In the genomic region with DNA sequence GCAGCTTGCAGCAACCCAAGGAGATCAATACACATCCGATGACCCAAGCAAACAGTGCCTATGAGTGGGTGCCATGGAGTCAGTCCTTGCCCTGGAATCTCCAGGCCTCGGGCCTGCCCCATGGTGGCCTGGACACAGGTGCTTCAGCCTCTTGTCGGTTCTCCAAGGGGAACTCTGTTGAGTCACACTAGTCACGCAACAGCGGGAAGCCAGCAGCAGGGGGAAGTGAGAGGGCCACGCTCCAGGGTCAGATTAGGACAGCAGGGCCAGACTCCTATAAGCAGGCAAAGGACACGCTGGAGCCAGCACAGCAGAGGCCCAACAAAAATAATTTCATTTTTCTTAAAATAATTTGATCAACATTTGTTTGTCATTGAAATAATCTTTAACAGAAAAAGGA, we compare ENCODE assay signal across 1 cellular context.
A peak's percentile ranks its signal among the peaks of the same experiment; 100 is the strongest.
TF ChIP-seq lines count a peak whose summit lies in the region.

No MANE protein-coding gene starts in this region.

TF ChIP-seq in HepG2, 621 proteins besides CTCF, POLR2A, EP300 and RAD21 (continued from another document and continues in another):
- TF ChIP-seq, protein P1, sequence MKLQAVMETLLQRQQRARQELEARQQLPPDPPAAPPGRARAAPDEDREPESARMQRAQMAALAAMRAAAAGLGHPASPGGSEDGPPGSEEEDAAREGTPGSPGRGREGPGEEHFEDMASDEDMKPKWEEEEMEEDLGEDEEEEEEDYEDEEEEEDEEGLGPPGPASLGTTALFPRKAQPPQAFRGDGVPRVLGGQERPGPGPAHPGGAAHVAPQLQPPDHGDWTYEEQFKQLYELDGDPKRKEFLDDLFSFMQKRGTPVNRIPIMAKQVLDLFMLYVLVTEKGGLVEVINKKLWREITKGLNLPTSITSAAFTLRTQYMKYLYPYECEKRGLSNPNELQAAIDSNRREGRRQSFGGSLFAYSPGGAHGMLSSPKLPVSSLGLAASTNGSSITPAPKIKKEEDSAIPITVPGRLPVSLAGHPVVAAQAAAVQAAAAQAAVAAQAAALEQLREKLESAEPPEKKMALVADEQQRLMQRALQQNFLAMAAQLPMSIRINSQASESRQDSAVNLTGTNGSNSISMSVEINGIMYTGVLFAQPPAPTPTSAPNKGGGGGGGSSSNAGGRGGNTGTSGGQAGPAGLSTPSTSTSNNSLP (IDR thresholded peaks at IDR 0.05; ENCODE audit: low read depth, low read length), result no peak
- peak; percentile 21; the same call in 1 of the 2 replicates for TF ChIP-seq ZNF264 (CRISPR knock-in tag; IDR thresholded peaks at IDR 0.05)
- 0 out of 2 replicates have a peak, but pooled peaks have one; percentile 42 for TF ChIP-seq ELF1 (CRISPR knock-in tag; IDR thresholded peaks at IDR 0.05)
- TF ChIP-seq, protein P2, sequence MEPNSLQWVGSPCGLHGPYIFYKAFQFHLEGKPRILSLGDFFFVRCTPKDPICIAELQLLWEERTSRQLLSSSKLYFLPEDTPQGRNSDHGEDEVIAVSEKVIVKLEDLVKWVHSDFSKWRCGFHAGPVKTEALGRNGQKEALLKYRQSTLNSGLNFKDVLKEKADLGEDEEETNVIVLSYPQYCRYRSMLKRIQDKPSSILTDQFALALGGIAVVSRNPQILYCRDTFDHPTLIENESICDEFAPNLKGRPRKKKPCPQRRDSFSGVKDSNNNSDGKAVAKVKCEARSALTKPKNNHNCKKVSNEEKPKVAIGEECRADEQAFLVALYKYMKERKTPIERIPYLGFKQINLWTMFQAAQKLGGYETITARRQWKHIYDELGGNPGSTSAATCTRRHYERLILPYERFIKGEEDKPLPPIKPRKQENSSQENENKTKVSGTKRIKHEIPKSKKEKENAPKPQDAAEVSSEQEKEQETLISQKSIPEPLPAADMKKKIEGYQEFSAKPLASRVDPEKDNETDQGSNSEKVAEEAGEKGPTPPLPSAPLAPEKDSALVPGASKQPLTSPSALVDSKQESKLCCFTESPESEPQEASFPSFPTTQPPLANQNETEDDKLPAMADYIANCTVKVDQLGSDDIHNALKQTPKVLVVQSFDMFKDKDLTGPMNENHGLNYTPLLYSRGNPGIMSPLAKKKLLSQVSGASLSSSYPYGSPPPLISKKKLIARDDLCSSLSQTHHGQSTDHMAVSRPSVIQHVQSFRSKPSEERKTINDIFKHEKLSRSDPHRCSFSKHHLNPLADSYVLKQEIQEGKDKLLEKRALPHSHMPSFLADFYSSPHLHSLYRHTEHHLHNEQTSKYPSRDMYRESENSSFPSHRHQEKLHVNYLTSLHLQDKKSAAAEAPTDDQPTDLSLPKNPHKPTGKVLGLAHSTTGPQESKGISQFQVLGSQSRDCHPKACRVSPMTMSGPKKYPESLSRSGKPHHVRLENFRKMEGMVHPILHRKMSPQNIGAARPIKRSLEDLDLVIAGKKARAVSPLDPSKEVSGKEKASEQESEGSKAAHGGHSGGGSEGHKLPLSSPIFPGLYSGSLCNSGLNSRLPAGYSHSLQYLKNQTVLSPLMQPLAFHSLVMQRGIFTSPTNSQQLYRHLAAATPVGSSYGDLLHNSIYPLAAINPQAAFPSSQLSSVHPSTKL (CRISPR knock-in tag; IDR thresholded peaks at IDR 0.05), result peak; percentile 28; the same call in 1 of the 2 replicates
- TF ChIP-seq MATR3 (CRISPR knock-in tag; IDR thresholded peaks at IDR 0.05), result no peak
- TF ChIP-seq ZNF12 (CRISPR knock-in tag; IDR thresholded peaks at IDR 0.05), result no peak
- TF ChIP-seq, protein P3, sequence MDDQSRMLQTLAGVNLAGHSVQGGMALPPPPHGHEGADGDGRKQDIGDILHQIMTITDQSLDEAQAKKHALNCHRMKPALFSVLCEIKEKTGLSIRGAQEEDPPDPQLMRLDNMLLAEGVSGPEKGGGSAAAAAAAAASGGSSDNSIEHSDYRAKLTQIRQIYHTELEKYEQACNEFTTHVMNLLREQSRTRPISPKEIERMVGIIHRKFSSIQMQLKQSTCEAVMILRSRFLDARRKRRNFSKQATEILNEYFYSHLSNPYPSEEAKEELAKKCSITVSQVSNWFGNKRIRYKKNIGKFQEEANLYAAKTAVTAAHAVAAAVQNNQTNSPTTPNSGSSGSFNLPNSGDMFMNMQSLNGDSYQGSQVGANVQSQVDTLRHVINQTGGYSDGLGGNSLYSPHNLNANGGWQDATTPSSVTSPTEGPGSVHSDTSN (CRISPR knock-in tag; IDR thresholded peaks at IDR 0.05; ENCODE audit: borderline replicate concordance), result no peak
- peak; percentile 63 for TF ChIP-seq SALL1 (CRISPR knock-in tag; IDR thresholded peaks at IDR 0.05)
- 0 out of 2 replicates have a peak, but pooled peaks have one; percentile 45 for TF ChIP-seq SSRP1 (CRISPR knock-in tag; IDR thresholded peaks at IDR 0.05)
- no peak for TF ChIP-seq FOXA1 (IDR thresholded peaks at IDR 0.05)
- TF ChIP-seq FOXA1 (CRISPR knock-in tag; IDR thresholded peaks at IDR 0.05), result 0 out of 2 replicates have a peak, but pooled peaks have one; percentile 11
- TF ChIP-seq JUNB (CRISPR knock-in tag; IDR thresholded peaks at IDR 0.05; ENCODE audit: borderline replicate concordance), result no peak
- no peak for TF ChIP-seq ZNF282 (IDR thresholded peaks at IDR 0.05; ENCODE audit: partially characterized antibody)
- TF ChIP-seq NCOA1 (CRISPR knock-in tag; IDR thresholded peaks at IDR 0.05), result no peak
- peak; percentile 94 for TF ChIP-seq RXRA (CRISPR knock-in tag; IDR thresholded peaks at IDR 0.05)
- TF ChIP-seq ATF7 (IDR thresholded peaks at IDR 0.05), result no peak
- TF ChIP-seq ATF7 (CRISPR knock-in tag; IDR thresholded peaks at IDR 0.05), result 0 out of 2 replicates have a peak, but pooled peaks have one; percentile 43
- peak; percentile 56; the same call in 1 of the 2 replicates for TF ChIP-seq MEIS1 (CRISPR knock-in tag; IDR thresholded peaks at IDR 0.05; ENCODE audit: borderline replicate concordance)
- no peak for TF ChIP-seq FIP1L1 (IDR thresholded peaks at IDR 0.05; ENCODE audit: borderline replicate concordance, insufficient read depth, low read depth, low read length)
- TF ChIP-seq ZSCAN20 (CRISPR knock-in tag; IDR thresholded peaks at IDR 0.05; ENCODE audit: borderline replicate concordance), result no peak
- TF ChIP-seq ARNT (IDR thresholded peaks at IDR 0.05), result no peak
- peak; percentile 82; the same call in 1 of the 2 replicates for TF ChIP-seq ZNF484 (CRISPR knock-in tag; IDR thresholded peaks at IDR 0.05; ENCODE audit: borderline replicate concordance, low read depth)
- TF ChIP-seq PRPF4 (IDR thresholded peaks at IDR 0.05; ENCODE audit: low read depth, low read length, poor library complexity, severe bottlenecking), result no peak
- no peak for TF ChIP-seq ZFP62 (CRISPR knock-in tag; IDR thresholded peaks at IDR 0.05)
- TF ChIP-seq, protein P4, sequence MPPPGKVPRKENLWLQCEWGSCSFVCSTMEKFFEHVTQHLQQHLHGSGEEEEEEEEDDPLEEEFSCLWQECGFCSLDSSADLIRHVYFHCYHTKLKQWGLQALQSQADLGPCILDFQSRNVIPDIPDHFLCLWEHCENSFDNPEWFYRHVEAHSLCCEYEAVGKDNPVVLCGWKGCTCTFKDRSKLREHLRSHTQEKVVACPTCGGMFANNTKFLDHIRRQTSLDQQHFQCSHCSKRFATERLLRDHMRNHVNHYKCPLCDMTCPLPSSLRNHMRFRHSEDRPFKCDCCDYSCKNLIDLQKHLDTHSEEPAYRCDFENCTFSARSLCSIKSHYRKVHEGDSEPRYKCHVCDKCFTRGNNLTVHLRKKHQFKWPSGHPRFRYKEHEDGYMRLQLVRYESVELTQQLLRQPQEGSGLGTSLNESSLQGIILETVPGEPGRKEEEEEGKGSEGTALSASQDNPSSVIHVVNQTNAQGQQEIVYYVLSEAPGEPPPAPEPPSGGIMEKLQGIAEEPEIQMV (CRISPR knock-in tag; IDR thresholded peaks at IDR 0.05; ENCODE audit: low read depth), result 0 out of 2 replicates have a peak, but pooled peaks have one; percentile 46
- no peak for TF ChIP-seq ZNF431 (CRISPR knock-in tag; IDR thresholded peaks at IDR 0.05; ENCODE audit: borderline replicate concordance, low read depth)
- 0 out of 2 replicates have a peak, but pooled peaks have one; percentile 41 for TF ChIP-seq PAX8 (CRISPR knock-in tag; IDR thresholded peaks at IDR 0.05; ENCODE audit: borderline replicate concordance)
- TF ChIP-seq KMT2B (CRISPR knock-in tag; IDR thresholded peaks at IDR 0.05), result no peak
- peak; percentile 75; the same call in 1 of the 2 replicates for TF ChIP-seq CEBPB (IDR thresholded peaks at IDR 0.05; ENCODE audit: borderline replicate concordance, low read depth, low read length)
- TF ChIP-seq ZNF143 (CRISPR knock-in tag; IDR thresholded peaks at IDR 0.05), result no peak
- TF ChIP-seq, protein P5, sequence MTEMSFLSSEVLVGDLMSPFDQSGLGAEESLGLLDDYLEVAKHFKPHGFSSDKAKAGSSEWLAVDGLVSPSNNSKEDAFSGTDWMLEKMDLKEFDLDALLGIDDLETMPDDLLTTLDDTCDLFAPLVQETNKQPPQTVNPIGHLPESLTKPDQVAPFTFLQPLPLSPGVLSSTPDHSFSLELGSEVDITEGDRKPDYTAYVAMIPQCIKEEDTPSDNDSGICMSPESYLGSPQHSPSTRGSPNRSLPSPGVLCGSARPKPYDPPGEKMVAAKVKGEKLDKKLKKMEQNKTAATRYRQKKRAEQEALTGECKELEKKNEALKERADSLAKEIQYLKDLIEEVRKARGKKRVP (CRISPR knock-in tag; IDR thresholded peaks at IDR 0.05), result peak in 1 of 2 experiments; percentile 49; a peak in 1 of 4 replicates
- no peak for TF ChIP-seq FOXP1 (IDR thresholded peaks at IDR 0.05)
- no peak for TF ChIP-seq FOXP1 (CRISPR knock-in tag; IDR thresholded peaks at IDR 0.05)
- peak; percentile 63 for TF ChIP-seq ZFY (CRISPR knock-in tag; IDR thresholded peaks at IDR 0.05)
- peak; percentile 16; the same call in 1 of the 2 replicates for TF ChIP-seq ZNF788 (CRISPR knock-in tag; IDR thresholded peaks at IDR 0.05; ENCODE audit: borderline replicate concordance)
- peak in 1 of 2 experiments; percentile 27; a peak in 1 of 4 replicates for TF ChIP-seq NR2F1 (CRISPR knock-in tag; IDR thresholded peaks at IDR 0.05)
- TF ChIP-seq ZFX (CRISPR knock-in tag; IDR thresholded peaks at IDR 0.05; ENCODE audit: low read depth), result peak; percentile 80
- TF ChIP-seq, protein P6, sequence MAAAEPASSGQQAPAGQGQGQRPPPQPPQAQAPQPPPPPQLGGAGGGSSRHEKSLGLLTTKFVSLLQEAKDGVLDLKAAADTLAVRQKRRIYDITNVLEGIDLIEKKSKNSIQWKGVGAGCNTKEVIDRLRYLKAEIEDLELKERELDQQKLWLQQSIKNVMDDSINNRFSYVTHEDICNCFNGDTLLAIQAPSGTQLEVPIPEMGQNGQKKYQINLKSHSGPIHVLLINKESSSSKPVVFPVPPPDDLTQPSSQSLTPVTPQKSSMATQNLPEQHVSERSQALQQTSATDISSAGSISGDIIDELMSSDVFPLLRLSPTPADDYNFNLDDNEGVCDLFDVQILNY (CRISPR knock-in tag; conservative IDR thresholded peaks at IDR 0.05), result no peak
- 0 out of 2 replicates have a peak, but pooled peaks have one; percentile 14 for TF ChIP-seq IRF2 (CRISPR knock-in tag; IDR thresholded peaks at IDR 0.05)
- TF ChIP-seq ZNF644 (CRISPR knock-in tag; IDR thresholded peaks at IDR 0.05; ENCODE audit: low read depth), result peak; percentile 78; the same call in 1 of the 2 replicates
- TF ChIP-seq, protein P7, sequence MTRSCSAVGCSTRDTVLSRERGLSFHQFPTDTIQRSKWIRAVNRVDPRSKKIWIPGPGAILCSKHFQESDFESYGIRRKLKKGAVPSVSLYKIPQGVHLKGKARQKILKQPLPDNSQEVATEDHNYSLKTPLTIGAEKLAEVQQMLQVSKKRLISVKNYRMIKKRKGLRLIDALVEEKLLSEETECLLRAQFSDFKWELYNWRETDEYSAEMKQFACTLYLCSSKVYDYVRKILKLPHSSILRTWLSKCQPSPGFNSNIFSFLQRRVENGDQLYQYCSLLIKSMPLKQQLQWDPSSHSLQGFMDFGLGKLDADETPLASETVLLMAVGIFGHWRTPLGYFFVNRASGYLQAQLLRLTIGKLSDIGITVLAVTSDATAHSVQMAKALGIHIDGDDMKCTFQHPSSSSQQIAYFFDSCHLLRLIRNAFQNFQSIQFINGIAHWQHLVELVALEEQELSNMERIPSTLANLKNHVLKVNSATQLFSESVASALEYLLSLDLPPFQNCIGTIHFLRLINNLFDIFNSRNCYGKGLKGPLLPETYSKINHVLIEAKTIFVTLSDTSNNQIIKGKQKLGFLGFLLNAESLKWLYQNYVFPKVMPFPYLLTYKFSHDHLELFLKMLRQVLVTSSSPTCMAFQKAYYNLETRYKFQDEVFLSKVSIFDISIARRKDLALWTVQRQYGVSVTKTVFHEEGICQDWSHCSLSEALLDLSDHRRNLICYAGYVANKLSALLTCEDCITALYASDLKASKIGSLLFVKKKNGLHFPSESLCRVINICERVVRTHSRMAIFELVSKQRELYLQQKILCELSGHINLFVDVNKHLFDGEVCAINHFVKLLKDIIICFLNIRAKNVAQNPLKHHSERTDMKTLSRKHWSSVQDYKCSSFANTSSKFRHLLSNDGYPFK (CRISPR knock-in tag; IDR thresholded peaks at IDR 0.05; ENCODE audit: borderline replicate concordance), result 0 out of 2 replicates have a peak, but pooled peaks have one; percentile 37
- TF ChIP-seq HOXA3 (CRISPR knock-in tag; IDR thresholded peaks at IDR 0.05), result 0 out of 2 replicates have a peak, but pooled peaks have one; percentile 12
- TF ChIP-seq, protein P8, sequence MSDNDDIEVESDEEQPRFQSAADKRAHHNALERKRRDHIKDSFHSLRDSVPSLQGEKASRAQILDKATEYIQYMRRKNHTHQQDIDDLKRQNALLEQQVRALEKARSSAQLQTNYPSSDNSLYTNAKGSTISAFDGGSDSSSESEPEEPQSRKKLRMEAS (IDR thresholded peaks at IDR 0.05), result peak; percentile 53; the same call in 1 of the 2 replicates
- TF ChIP-seq ZNF225 (CRISPR knock-in tag; IDR thresholded peaks at IDR 0.05), result 0 out of 2 replicates have a peak, but pooled peaks have one; percentile 11
- TF ChIP-seq CHD4 (IDR thresholded peaks at IDR 0.05; ENCODE audit: borderline replicate concordance, low read length), result no peak
- TF ChIP-seq, protein P9, sequence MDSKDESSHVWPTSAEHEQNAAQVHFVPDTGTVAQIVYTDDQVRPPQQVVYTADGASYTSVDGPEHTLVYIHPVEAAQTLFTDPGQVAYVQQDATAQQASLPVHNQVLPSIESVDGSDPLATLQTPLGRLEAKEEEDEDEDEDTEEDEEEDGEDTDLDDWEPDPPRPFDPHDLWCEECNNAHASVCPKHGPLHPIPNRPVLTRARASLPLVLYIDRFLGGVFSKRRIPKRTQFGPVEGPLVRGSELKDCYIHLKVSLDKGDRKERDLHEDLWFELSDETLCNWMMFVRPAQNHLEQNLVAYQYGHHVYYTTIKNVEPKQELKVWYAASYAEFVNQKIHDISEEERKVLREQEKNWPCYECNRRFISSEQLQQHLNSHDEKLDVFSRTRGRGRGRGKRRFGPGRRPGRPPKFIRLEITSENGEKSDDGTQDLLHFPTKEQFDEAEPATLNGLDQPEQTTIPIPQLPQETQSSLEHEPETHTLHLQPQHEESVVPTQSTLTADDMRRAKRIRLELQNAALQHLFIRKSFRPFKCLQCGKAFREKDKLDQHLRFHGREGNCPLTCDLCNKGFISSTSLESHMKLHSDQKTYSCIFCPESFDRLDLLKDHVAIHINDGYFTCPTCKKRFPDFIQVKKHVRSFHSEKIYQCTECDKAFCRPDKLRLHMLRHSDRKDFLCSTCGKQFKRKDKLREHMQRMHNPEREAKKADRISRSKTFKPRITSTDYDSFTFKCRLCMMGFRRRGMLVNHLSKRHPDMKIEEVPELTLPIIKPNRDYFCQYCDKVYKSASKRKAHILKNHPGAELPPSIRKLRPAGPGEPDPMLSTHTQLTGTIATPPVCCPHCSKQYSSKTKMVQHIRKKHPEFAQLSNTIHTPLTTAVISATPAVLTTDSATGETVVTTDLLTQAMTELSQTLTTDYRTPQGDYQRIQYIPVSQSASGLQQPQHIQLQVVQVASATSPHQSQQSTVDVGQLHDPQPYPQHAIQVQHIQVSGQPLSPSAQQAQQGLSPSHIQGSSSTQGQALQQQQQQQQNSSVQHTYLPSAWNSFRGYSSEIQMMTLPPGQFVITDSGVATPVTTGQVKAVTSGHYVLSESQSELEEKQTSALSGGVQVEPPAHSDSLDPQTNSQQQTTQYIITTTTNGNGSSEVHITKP (CRISPR knock-in tag; IDR thresholded peaks at IDR 0.05; ENCODE audit: low read depth), result 0 out of 2 replicates have a peak, but pooled peaks have one; percentile 28
- TF ChIP-seq ZBTB21 (CRISPR knock-in tag; IDR thresholded peaks at IDR 0.05), result no peak
